In the genomic region with DNA sequence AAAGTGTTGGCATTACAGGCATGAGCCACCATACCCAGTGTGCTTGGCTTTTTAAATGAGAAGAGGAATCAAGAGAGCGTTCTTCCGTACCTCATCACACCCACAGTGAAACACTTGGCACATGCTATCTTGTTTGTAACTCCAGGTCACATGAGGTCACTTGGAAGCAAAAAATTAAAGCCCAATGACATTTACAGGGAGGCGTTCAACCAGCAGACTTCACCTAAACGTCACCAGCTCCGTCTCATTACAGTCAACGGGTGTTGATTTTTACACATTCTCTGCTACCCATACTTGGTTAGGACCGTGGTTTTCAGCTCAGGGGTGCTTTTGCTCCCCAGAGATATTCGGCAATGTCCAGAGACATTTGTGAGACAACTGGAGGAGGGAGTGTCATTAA, we compare ENCODE assay signal across 14 cellular contexts.
DNase-seq lines count a peak whose midpoint lies in the region; ATAC-seq and TF ChIP-seq lines count a peak whose summit lies in the region.
"Had no signal": no experiment of that assay in that cellular context is flagged by ENCODE, and none has a peak within 500 bp of the region (broad histone marks: within the 10 kb centered on the region; RNA-seq: fewer than 3 reads in every experiment).

No MANE protein-coding gene starts in this region.

- H3K4me1 ChIP-seq in esophagus muscularis mucosa (peaks cover 45 to 92% (median 85%) of the 10 kb centered on the region in 4 donors), skeletal muscle tissue (ENCODE audit: control insufficient read depth in 3 of 3, insufficient read depth in 3 of 3, low read length in 3 of 3) (peaks cover 14 to 37% (median 21%) of the 10 kb centered on the region in 3 donors)
- H3K4me1 ChIP-seq: breast epithelium had no signal

- WGBS in esophagus muscularis mucosa, result 43% methylated on average over 8 of the region's 8 CpGs

- no peaks in the 10 kb centered on the region for H3K27me3 ChIP-seq in esophagus muscularis mucosa
- H3K27me3 ChIP-seq in skeletal muscle tissue (ENCODE audit: control insufficient read depth in 3 of 3, insufficient read depth in 3 of 3, low read length in 3 of 3), result no peaks in the 10 kb centered on the region
- H3K27me3 ChIP-seq: breast epithelium, tibial artery had no signal

- no peak for ATAC-seq in activated CD4-positive, alpha-beta T cell treated with anti-CD3 and anti-CD28 coated beads for 36 hours
- no peak for ATAC-seq in GM19351 (IDR thresholded peaks at IDR 0.05; ENCODE audit: unreplicated experiment)
- ATAC-seq: esophagus mucosa had no signal

- no peaks in the 10 kb centered on the region for H3K36me3 Mint-ChIP-seq in activated CD4-positive, alpha-beta T cell treated with anti-CD3 and anti-CD28 coated beads for 36 hours (ENCODE audit: low read depth)

- intact Hi-C loops in activated CD4-positive, alpha-beta T cell treated with anti-CD3 and anti-CD28 coated beads for 36 hours (cut with DNase I, micrococcal nuclease), result no loop called here
- intact Hi-C loops in esophagus muscularis mucosa (cut with DNase I), result no loop called here

- H3K4me3 Mint-ChIP-seq in activated CD4-positive, alpha-beta T cell treated with anti-CD3 and anti-CD28 coated beads for 36 hours, result no peak overlapping the region

- TF ChIP-seq POLR2A in esophagus muscularis mucosa (IDR thresholded peaks at IDR 0.05; ENCODE audit: low read depth), result no peak

- no peak for TF ChIP-seq CTCF in esophagus muscularis mucosa (IDR thresholded peaks at IDR 0.05)

- POLR2A ChIA-PET in activated CD4-positive, alpha-beta T cell treated with anti-CD3 and anti-CD28 coated beads for 36 hours (lab: Charles Lee), result no interaction called here

- H3K9me3 ChIP-seq in esophagus muscularis mucosa (no peaks in the 10 kb centered on the region), skeletal muscle tissue (ENCODE audit: control insufficient read depth in 3 of 3, low read length in 3 of 3) (no peaks in the 10 kb centered on the region)
- H3K9me3 ChIP-seq: breast epithelium, tibial artery had no signal

- H3K4me1 Mint-ChIP-seq in activated CD4-positive, alpha-beta T cell treated with anti-CD3 and anti-CD28 coated beads for 36 hours, result peaks cover 73% of the 10 kb centered on the region

- no peak overlapping the region for H3K9ac ChIP-seq in skeletal muscle tissue (ENCODE audit: low read depth in 1 of 3, low read length in 3 of 3)

- no peaks in the 10 kb centered on the region for H3K9me3 Mint-ChIP-seq in activated CD4-positive, alpha-beta T cell treated with anti-CD3 and anti-CD28 coated beads for 36 hours (ENCODE audit: low read depth)

- H3K4me3 ChIP-seq in esophagus muscularis mucosa (no peak overlapping the region), skeletal muscle tissue (ENCODE audit: low read length in 3 of 3) (no peak overlapping the region)
- H3K4me3 ChIP-seq: breast epithelium, PC-9, tibial artery had no signal

- CTCF ChIA-PET in activated CD4-positive, alpha-beta T cell treated with anti-CD3 and anti-CD28 coated beads for 36 hours (lab: Charles Lee), result interaction anchor here (0.6 to 1.0 kb wide), 2 partner anchors 26 to 510 kb away, joined by 3 read pairs; no protein-coding TSS in a partner anchor

- no peak for DNase-seq in activated CD4-positive, alpha-beta T cell treated with anti-CD3 and anti-CD28 coated beads for 36 hours
- no peak for DNase-seq in activated CD4-positive, alpha-beta T cell treated with anti-CD3 and anti-CD28 coated beads, Interleukin-2, amount 50 U/mL, for 48 hours
- DNase-seq in NOMO-1 treated with dmso at 0.1 percent for 144 hours (lab: John Stamatoyannopoulos, UW; ENCODE audit: unreplicated experiment), result peak; percentile 28
- no peak for DNase-seq in esophagus muscularis mucosa (ENCODE audit: extremely low spot score)
- DNase-seq in HUDEP-2 (lab: John Stamatoyannopoulos, UW; ENCODE audit: unreplicated experiment in 76 of 76), result no peak
- no peak for DNase-seq in NCI-H1930 (lab: John Stamatoyannopoulos, UW)
- DNase-seq: H7, midbrain, PC-9 had no signal

- no peaks in the 10 kb centered on the region for H3K27me3 Mint-ChIP-seq in activated CD4-positive, alpha-beta T cell treated with anti-CD3 and anti-CD28 coated beads for 36 hours

- H3K36me3 ChIP-seq in esophagus muscularis mucosa (no peaks in the 10 kb centered on the region), skeletal muscle tissue (ENCODE audit: control insufficient read depth in 3 of 3, insufficient read depth in 3 of 3, low read length in 3 of 3) (no peaks in the 10 kb centered on the region)
- H3K36me3 ChIP-seq: breast epithelium, tibial artery had no signal

- no peak for TF ChIP-seq EP300 in esophagus muscularis mucosa (IDR thresholded peaks at IDR 0.05)

- H3K27ac ChIP-seq in esophagus muscularis mucosa (replicated peaks in 1 of 4), result peak overlapping the region; percentile 88 to 93 (median 91)
- peak overlapping the region; percentile 4 for H3K27ac ChIP-seq in skeletal muscle tissue (ENCODE audit: low read depth, low read length)
- H3K27ac ChIP-seq: PC-9 had no signal

- peak overlapping the region; percentile 56 for H3K27ac Mint-ChIP-seq in activated CD4-positive, alpha-beta T cell treated with anti-CD3 and anti-CD28 coated beads for 36 hours
